Comparison of ENCODE assay signal across 19 cellular contexts in genomic region chr7:35359423-35359822, GRCh38.
"Had no signal": no experiment of that assay in that cellular context is flagged by ENCODE, and none has a peak within 500 bp of the region (broad histone marks: within the 10 kb centered on the region; RNA-seq: fewer than 3 reads in every experiment).

No MANE protein-coding gene starts in this region.

- H3K36me3 ChIP-seq: adrenal gland had no signal

- DNase-seq: activated CD4-positive, alpha-beta T cell treated with anti-CD3 and anti-CD28 coated beads for 36 hours; activated CD8-positive, alpha-beta memory T cell treated with anti-CD3 and anti-CD28 coated beads, Interleukin-2, amount 50 U/mL, for 4 hours; activated CD8-positive, alpha-beta T cell treated with anti-CD3 and anti-CD28 coated beads for 36 hours; activated naive CD4-positive, alpha-beta T cell treated with anti-CD3 and anti-CD28 coated beads, Interleukin-2, amount 50 U/mL, for 16 hours; activated naive CD8-positive, alpha-beta T cell treated with anti-CD3 and anti-CD28 coated beads, Interleukin-2, amount 10 ng/mL, durations not matched to agents 7 days and 5 days; activated T-cell treated with anti-CD3 and anti-CD28 coated beads, Interleukin-2, amount 50 U/mL, for 72 hours; adrenal gland; anterior cingulate cortex; cerebellar nuclear complex; NCI-H1092; NCI-H1436; NCI-H187 treated with DMSO at 0.1 percent for 48 hours; NCI-H446; NCI-H524; NCI-H748 treated with DMSO at 0.1 percent for 48 hours; SIG-M5; T-helper 1 cell had no signal

- H3K27me3 ChIP-seq: adrenal gland had no signal

- H3K4me3 ChIP-seq: adrenal gland had no signal

- H3K4me1 ChIP-seq: adrenal gland had no signal

- ATAC-seq: activated CD4-positive, alpha-beta T cell treated with anti-CD3 and anti-CD28 coated beads for 36 hours; activated CD8-positive, alpha-beta T cell treated with anti-CD3 and anti-CD28 coated beads for 36 hours; activated T-cell treated with anti-CD3 and anti-CD28 coated beads, Interleukin-2, amount 50 U/mL, for 72 hours had no signal

- H3K27ac ChIP-seq: adrenal gland, KMS-11, VCaP had no signal

- H3K9me3 ChIP-seq: adrenal gland had no signal
